In genomic region chr20:57451759-57452661, GRCh38 we compare ENCODE assay signal across 8 cellular contexts.
DNase-seq lines count a peak whose midpoint lies in the region; ATAC-seq and TF ChIP-seq lines count a peak whose summit lies in the region.
"Had no signal": no experiment of that assay in that cellular context is flagged by ENCODE, and none has a peak within 500 bp of the region (broad histone marks: within the 10 kb centered on the region; RNA-seq: fewer than 3 reads in every experiment).

No MANE protein-coding gene starts in this region.

- peaks cover 60% of the 10 kb centered on the region for H3K4me1 Mint-ChIP-seq in dendritic cell treated with granulocyte-macrophage colony-stimulating factor and Interleukin-4, amounts not matched to agents 40 ng/mL and 50 ng/mL, for 4 days (ENCODE audit: low read depth)

- TF ChIP-seq CTCF in gastrocnemius medialis (IDR thresholded peaks at IDR 0.05 in 4 of 5, conservative IDR thresholded peaks at IDR 0.05 in 1 of 5): no peak

- H3K9me3 Mint-ChIP-seq in dendritic cell treated with granulocyte-macrophage colony-stimulating factor and Interleukin-4, amounts not matched to agents 40 ng/mL and 50 ng/mL, for 4 days: no peaks in the 10 kb centered on the region

- no peak overlapping the region for H3K4me3 ChIP-seq in gastrocnemius medialis

- DNase-seq in NOMO-1 (lab: John Stamatoyannopoulos, UW; ENCODE audit: unreplicated experiment in 2 of 2): peak; percentile 81 to 84
- peak; percentile 70 to 71 for DNase-seq in gastrocnemius medialis
- DNase-seq in DMS79 treated with DMSO at 0.1 percent for 48 hours (lab: John Stamatoyannopoulos, UW): no peak
- DNase-seq: NCI-H2081 had no signal

- peak overlapping the region; percentile 54 for H3K27ac Mint-ChIP-seq in dendritic cell treated with granulocyte-macrophage colony-stimulating factor and Interleukin-4, amounts not matched to agents 40 ng/mL and 50 ng/mL, for 4 days

- in situ Hi-C loops in gastrocnemius medialis (cut with MboI; ENCODE audit: low sequenced_read_pairs in 4 of 4): no loop called here

- H3K27me3 ChIP-seq in gastrocnemius medialis: no peaks in the 10 kb centered on the region

- TF ChIP-seq POLR2A in gastrocnemius medialis (IDR thresholded peaks at IDR 0.05): no peak

- H3K27ac ChIP-seq in gastrocnemius medialis: peak overlapping the region; percentile 63 to 96 (median 72)

- ATAC-seq in GM19395 (IDR thresholded peaks at IDR 0.05; ENCODE audit: unreplicated experiment) (peak; percentile 52), gastrocnemius medialis (peak; percentile 77 to 78), HG03460 (IDR thresholded peaks at IDR 0.05; ENCODE audit: unreplicated experiment) (no peak), HG03025 (IDR thresholded peaks at IDR 0.05; ENCODE audit: low FRiP score, unreplicated experiment) (no peak)

- peaks cover 20% of the 10 kb centered on the region for H3K27me3 Mint-ChIP-seq in dendritic cell treated with granulocyte-macrophage colony-stimulating factor and Interleukin-4, amounts not matched to agents 40 ng/mL and 50 ng/mL, for 4 days

- no peaks in the 10 kb centered on the region for H3K9me3 ChIP-seq in gastrocnemius medialis

- intact Hi-C loops in dendritic cell treated with granulocyte-macrophage colony-stimulating factor and Interleukin-4, amounts not matched to agents 40 ng/mL and 50 ng/mL, for 4 days (cut with micrococcal nuclease): no loop called here
- intact Hi-C loops in gastrocnemius medialis (cut with DNase I; ENCODE audit: low total_unique reads): no loop called here

- H3K4me3 Mint-ChIP-seq in dendritic cell treated with granulocyte-macrophage colony-stimulating factor and Interleukin-4, amounts not matched to agents 40 ng/mL and 50 ng/mL, for 4 days: no peak overlapping the region

- H3K4me1 ChIP-seq in gastrocnemius medialis: peaks cover 41 to 45% of the 10 kb centered on the region in 2 donors

- H3K36me3 ChIP-seq in gastrocnemius medialis: no peaks in the 10 kb centered on the region

- no peaks in the 10 kb centered on the region for H3K36me3 Mint-ChIP-seq in dendritic cell treated with granulocyte-macrophage colony-stimulating factor and Interleukin-4, amounts not matched to agents 40 ng/mL and 50 ng/mL, for 4 days (ENCODE audit: low read depth)

Comparison
In these comparisons a context has a peak if more than half of its experiments do, and no peak if none do; other contexts are left out.
1. ATAC-seq: peak in GM19395 (single experiment) and gastrocnemius medialis (2 of 2); none in HG03460 (single experiment) and HG03025 (single experiment).